ENCODE assay signal across 23 cellular contexts in genomic region chr5:125868035-125868434, GRCh38.
"Had no signal": no experiment of that assay in that cellular context is flagged by ENCODE, and none has a peak within 500 bp of the region (broad histone marks: within the 10 kb centered on the region; RNA-seq: fewer than 3 reads in every experiment).

No MANE protein-coding gene starts in this region.

- H3K27me3 ChIP-seq: gastroesophageal sphincter, neutrophil, pancreas, tibial artery had no signal

- H3K4me1 ChIP-seq: gastroesophageal sphincter, pancreas, psoas muscle, tibial artery had no signal

- H3K27ac ChIP-seq: gastroesophageal sphincter, neutrophil, pancreas, psoas muscle, tibial artery had no signal

- H3K4me3 Mint-ChIP-seq: activated CD4-positive, alpha-beta memory T cell treated with anti-CD3 and anti-CD28 coated beads for 36 hours; activated naive CD8-positive, alpha-beta T cell treated with anti-CD3 and anti-CD28 coated beads, Interleukin-2, amount 10 ng/mL, durations not matched to agents 7 days and 5 days; memory B cell; natural killer cell treated with Interleukin-12 subunit alpha and Interleukin-12 subunit beta and Interleukin-15 and Interleukin-18, amount 100 ng/mL, for 72 hours; stimulated activated effector memory CD8-positive, alpha-beta T cell treated with anti-CD3 and anti-CD28 coated beads, Interleukin-12 subunit alpha, Interleukin-12 subunit beta, amount 100 ng/mL, for 72 hours; stimulated activated naive CD8-positive, alpha-beta T cell treated with anti-CD3 and anti-CD28 coated beads, Interleukin-15, amount 100 ng/mL, for 72 hours; T-helper 1 cell treated with Interleukin-12 subunit alpha and Interleukin-12 subunit beta and Interleukin-4 antibody, amounts not matched to agents 30 μg/mL and 1 μg/mL, for 36 hours had no signal

- H3K9me3 ChIP-seq: gastroesophageal sphincter, neutrophil, pancreas, psoas muscle, tibial artery had no signal

- DNase-seq: activated CD4-positive, alpha-beta memory T cell treated with anti-CD3 and anti-CD28 coated beads for 36 hours; activated CD4-positive, alpha-beta T cell treated with anti-CD3 and anti-CD28 coated beads for 48 hours; activated naive CD4-positive, alpha-beta T cell treated with Interleukin-2 at 50 U/mL for 16 hours; activated naive CD8-positive, alpha-beta T cell treated with anti-CD3 and anti-CD28 coated beads, Interleukin-2, amount 10 ng/mL, durations not matched to agents 7 days and 5 days; activated T-cell treated with anti-CD3 and anti-CD28 coated beads, Interleukin-2, amount 50 U/mL, for 48 hours; amniotic stem cell; erythroblast; head of caudate nucleus; hypothalamus; left cardiac atrium; pancreas; psoas muscle; right cardiac atrium; stimulated activated CD4-positive, alpha-beta T cell treated with anti-CD3 and anti-CD28 coated beads, Interleukin-1b, Interleukin-23, amount 100 ng/mL, for 48 hours; stimulated activated naive CD8-positive, alpha-beta T cell treated with anti-CD3 and anti-CD28 coated beads, Interleukin-15, amount 100 ng/mL, for 72 hours; T1000; tibial artery had no signal

- H3K36me3 Mint-ChIP-seq: activated CD4-positive, alpha-beta memory T cell treated with anti-CD3 and anti-CD28 coated beads for 36 hours; activated naive CD8-positive, alpha-beta T cell treated with anti-CD3 and anti-CD28 coated beads, Interleukin-2, amount 10 ng/mL, durations not matched to agents 7 days and 5 days; memory B cell; natural killer cell treated with Interleukin-12 subunit alpha and Interleukin-12 subunit beta and Interleukin-15 and Interleukin-18, amount 100 ng/mL, for 72 hours; stimulated activated effector memory CD8-positive, alpha-beta T cell treated with anti-CD3 and anti-CD28 coated beads, Interleukin-12 subunit alpha, Interleukin-12 subunit beta, amount 100 ng/mL, for 72 hours had no signal

- ATAC-seq: gastroesophageal sphincter; left cardiac atrium; natural killer cell treated with Interleukin-12 subunit alpha and Interleukin-12 subunit beta and Interleukin-15 and Interleukin-18, amount 100 ng/mL, for 72 hours; pancreas; psoas muscle; right cardiac atrium; stimulated activated effector memory CD8-positive, alpha-beta T cell treated with anti-CD3 and anti-CD28 coated beads, Interleukin-12 subunit alpha, Interleukin-12 subunit beta, amount 100 ng/mL, for 72 hours; stimulated activated naive CD8-positive, alpha-beta T cell treated with anti-CD3 and anti-CD28 coated beads, Interleukin-15, amount 100 ng/mL, for 72 hours had no signal

- H3K27ac Mint-ChIP-seq: activated CD4-positive, alpha-beta memory T cell treated with anti-CD3 and anti-CD28 coated beads for 36 hours; activated naive CD8-positive, alpha-beta T cell treated with anti-CD3 and anti-CD28 coated beads, Interleukin-2, amount 10 ng/mL, durations not matched to agents 7 days and 5 days; memory B cell; natural killer cell treated with Interleukin-12 subunit alpha and Interleukin-12 subunit beta and Interleukin-15 and Interleukin-18, amount 100 ng/mL, for 72 hours; stimulated activated effector memory CD8-positive, alpha-beta T cell treated with anti-CD3 and anti-CD28 coated beads, Interleukin-12 subunit alpha, Interleukin-12 subunit beta, amount 100 ng/mL, for 72 hours; stimulated activated naive CD8-positive, alpha-beta T cell treated with anti-CD3 and anti-CD28 coated beads, Interleukin-15, amount 100 ng/mL, for 72 hours; T-helper 1 cell treated with Interleukin-12 subunit alpha and Interleukin-12 subunit beta and Interleukin-4 antibody, amounts not matched to agents 30 μg/mL and 1 μg/mL, for 36 hours had no signal

- H3K27me3 Mint-ChIP-seq: activated CD4-positive, alpha-beta memory T cell treated with anti-CD3 and anti-CD28 coated beads for 36 hours; activated naive CD8-positive, alpha-beta T cell treated with anti-CD3 and anti-CD28 coated beads, Interleukin-2, amount 10 ng/mL, durations not matched to agents 7 days and 5 days; memory B cell; natural killer cell treated with Interleukin-12 subunit alpha and Interleukin-12 subunit beta and Interleukin-15 and Interleukin-18, amount 100 ng/mL, for 72 hours; stimulated activated naive CD8-positive, alpha-beta T cell treated with anti-CD3 and anti-CD28 coated beads, Interleukin-15, amount 100 ng/mL, for 72 hours had no signal

- H3K36me3 ChIP-seq: gastroesophageal sphincter, neutrophil, pancreas, tibial artery had no signal

- H3K4me3 ChIP-seq: gastroesophageal sphincter, pancreas, psoas muscle, tibial artery had no signal

- H3K9me3 Mint-ChIP-seq: memory B cell; T-helper 1 cell treated with Interleukin-12 subunit alpha and Interleukin-12 subunit beta and Interleukin-4 antibody, amounts not matched to agents 30 μg/mL and 1 μg/mL, for 36 hours had no signal

- H3K4me1 Mint-ChIP-seq: activated naive CD8-positive, alpha-beta T cell treated with anti-CD3 and anti-CD28 coated beads, Interleukin-2, amount 10 ng/mL, durations not matched to agents 7 days and 5 days; memory B cell; stimulated activated effector memory CD8-positive, alpha-beta T cell treated with anti-CD3 and anti-CD28 coated beads, Interleukin-12 subunit alpha, Interleukin-12 subunit beta, amount 100 ng/mL, for 72 hours; stimulated activated naive CD8-positive, alpha-beta T cell treated with anti-CD3 and anti-CD28 coated beads, Interleukin-15, amount 100 ng/mL, for 72 hours had no signal
